23 cellular contexts compared by ENCODE assay signal in the genomic region with DNA sequence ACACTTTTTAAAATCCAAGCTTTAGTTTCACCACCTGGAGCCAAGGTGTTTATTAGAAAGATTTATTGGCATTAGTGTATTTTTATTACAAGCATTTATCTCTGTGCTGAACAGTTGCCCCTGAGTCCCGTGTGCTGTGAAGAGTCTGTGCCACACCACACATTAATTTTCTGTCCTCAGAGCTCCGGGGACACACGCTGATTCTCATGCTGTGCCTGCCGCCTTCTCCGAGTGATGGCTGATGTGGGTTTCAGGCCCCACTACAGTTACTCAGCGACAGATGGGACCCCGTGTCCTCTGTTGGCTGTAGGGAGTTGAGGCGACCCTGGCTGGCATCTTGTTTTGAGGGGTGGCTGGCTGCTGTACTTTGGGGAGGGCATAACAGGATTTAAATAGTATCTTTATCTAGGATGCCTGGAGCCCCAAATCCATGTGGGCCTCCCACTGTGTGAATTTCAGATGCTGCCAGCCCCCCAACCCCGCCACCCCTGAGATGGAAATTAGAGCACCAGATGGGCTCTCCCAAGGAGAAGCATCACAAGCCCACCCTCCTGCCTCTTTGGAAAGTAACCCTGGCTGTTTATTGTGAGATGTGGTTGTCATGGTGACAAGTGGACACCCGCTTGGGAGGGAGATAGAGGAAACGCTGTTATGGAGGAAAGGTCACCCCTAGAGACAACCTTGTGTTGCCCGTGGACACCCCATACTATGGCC.
DNase-seq lines count a peak whose midpoint lies in the region; ATAC-seq and TF ChIP-seq lines count a peak whose summit lies in the region.
"Had no signal": no experiment of that assay in that cellular context is flagged by ENCODE, and none has a peak within 500 bp of the region (broad histone marks: within the 10 kb centered on the region; RNA-seq: fewer than 3 reads in every experiment).

No MANE protein-coding gene starts in this region.

- H3K36me3 Mint-ChIP-seq in neural crest cell (ENCODE audit: low read depth): peaks cover 5% of the 10 kb centered on the region
- H3K36me3 Mint-ChIP-seq: stimulated activated memory B cell treated with anti-CD40 and anti-IgM and Interleukin-4, amounts not matched to agents 10 μg/mL and 1 μg/mL and 100 μg/mL, for 72 hours had no signal

- H3K27ac Mint-ChIP-seq in neural crest cell (ENCODE audit: unreplicated experiment): peak overlapping the region; percentile 96
- H3K27ac Mint-ChIP-seq: activated naive CD8-positive, alpha-beta T cell treated with anti-CD3 and anti-CD28 coated beads, Interleukin-2, amount 10 ng/mL, durations not matched to agents 7 days and 5 days; dendritic cell treated with granulocyte-macrophage colony-stimulating factor and Interleukin-4, amounts not matched to agents 40 ng/mL and 50 ng/mL, for 4 days; nephron; stimulated activated memory B cell treated with anti-CD40 and anti-IgM and Interleukin-4, amounts not matched to agents 10 μg/mL and 1 μg/mL and 100 μg/mL, for 72 hours had no signal

- H3K4me3 Mint-ChIP-seq in neural crest cell: peak overlapping the region; percentile 29
- H3K4me3 Mint-ChIP-seq: activated naive CD8-positive, alpha-beta T cell treated with anti-CD3 and anti-CD28 coated beads, Interleukin-2, amount 10 ng/mL, durations not matched to agents 7 days and 5 days; dendritic cell treated with granulocyte-macrophage colony-stimulating factor and Interleukin-4, amounts not matched to agents 40 ng/mL and 50 ng/mL, for 4 days; nephron; stimulated activated memory B cell treated with anti-CD40 and anti-IgM and Interleukin-4, amounts not matched to agents 10 μg/mL and 1 μg/mL and 100 μg/mL, for 72 hours had no signal

- peak overlapping the region; percentile 96 for H3K27ac ChIP-seq in cingulate gyrus (ENCODE audit: low read depth, low read length)
- H3K27ac ChIP-seq: body of pancreas, KMS-11, psoas muscle, thyroid gland had no signal

- no peak for ATAC-seq in HG03460 (IDR thresholded peaks at IDR 0.05; ENCODE audit: unreplicated experiment)
- ATAC-seq in stimulated activated naive CD8-positive, alpha-beta T cell treated with anti-CD3 and anti-CD28 coated beads, Interleukin-15, Interleukin-2, amounts not matched to agents 100 U/mL and 50 U/mL, for 24 hours: no peak
- ATAC-seq: body of pancreas; GM12878; left cardiac atrium; psoas muscle; stimulated activated memory B cell treated with anti-CD40 and anti-IgM and Interleukin-4, amounts not matched to agents 10 μg/mL and 1 μg/mL and 100 μg/mL, for 72 hours had no signal

- DNase-seq in NCI-H748 (lab: John Stamatoyannopoulos, UW; ENCODE audit: unreplicated experiment): peak; percentile 46
- DNase-seq in NCI-H748 treated with DMSO at 0.1 percent for 48 hours (lab: John Stamatoyannopoulos, UW): no peak
- no peak for DNase-seq in neural crest cell (ENCODE audit: low read depth, low spot score)
- no peak for DNase-seq in NOMO-1 treated with DMSO at 0.1 percent for 48 hours (lab: John Stamatoyannopoulos, UW; ENCODE audit: unreplicated experiment)
- no peak for DNase-seq in stimulated activated naive CD8-positive, alpha-beta T cell treated with anti-CD3 and anti-CD28 coated beads, Interleukin-15, Interleukin-2, amounts not matched to agents 100 U/mL and 50 U/mL, for 24 hours
- DNase-seq in NCI-H2081 treated with DMSO at 0.1 percent for 48 hours (lab: John Stamatoyannopoulos, UW): no peak
- DNase-seq: activated CD8-positive, alpha-beta memory T cell treated with anti-CD3 and anti-CD28 coated beads, Interleukin-2, amount 50 U/mL, for 48 hours; activated naive CD8-positive, alpha-beta T cell treated with anti-CD3 and anti-CD28 coated beads, Interleukin-2, amount 10 ng/mL, durations not matched to agents 7 days and 5 days; body of pancreas; DMS79 treated with DMSO at 0.1 percent for 48 hours; left cardiac atrium; NCI-H1694; psoas muscle; SK-N-SH; small intestine; thyroid gland had no signal

- peaks cover 6% of the 10 kb centered on the region for H3K9me3 Mint-ChIP-seq in neural crest cell
- H3K9me3 Mint-ChIP-seq: dendritic cell treated with granulocyte-macrophage colony-stimulating factor and Interleukin-4, amounts not matched to agents 40 ng/mL and 50 ng/mL, for 4 days had no signal

- H3K27me3 Mint-ChIP-seq in neural crest cell (ENCODE audit: low read depth): no peaks in the 10 kb centered on the region
- H3K27me3 Mint-ChIP-seq: activated naive CD8-positive, alpha-beta T cell treated with anti-CD3 and anti-CD28 coated beads, Interleukin-2, amount 10 ng/mL, durations not matched to agents 7 days and 5 days; dendritic cell treated with granulocyte-macrophage colony-stimulating factor and Interleukin-4, amounts not matched to agents 40 ng/mL and 50 ng/mL, for 4 days; stimulated activated memory B cell treated with anti-CD40 and anti-IgM and Interleukin-4, amounts not matched to agents 10 μg/mL and 1 μg/mL and 100 μg/mL, for 72 hours had no signal

- peaks cover 57% of the 10 kb centered on the region for H3K4me1 Mint-ChIP-seq in neural crest cell
- H3K4me1 Mint-ChIP-seq: stimulated activated memory B cell treated with anti-CD40 and anti-IgM and Interleukin-4, amounts not matched to agents 10 μg/mL and 1 μg/mL and 100 μg/mL, for 72 hours had no signal

- no peak for TF ChIP-seq CTCF in neural crest cell (conservative IDR thresholded peaks at IDR 0.05)
